ENCODE assay signal across 26 cellular contexts in the genomic region with DNA sequence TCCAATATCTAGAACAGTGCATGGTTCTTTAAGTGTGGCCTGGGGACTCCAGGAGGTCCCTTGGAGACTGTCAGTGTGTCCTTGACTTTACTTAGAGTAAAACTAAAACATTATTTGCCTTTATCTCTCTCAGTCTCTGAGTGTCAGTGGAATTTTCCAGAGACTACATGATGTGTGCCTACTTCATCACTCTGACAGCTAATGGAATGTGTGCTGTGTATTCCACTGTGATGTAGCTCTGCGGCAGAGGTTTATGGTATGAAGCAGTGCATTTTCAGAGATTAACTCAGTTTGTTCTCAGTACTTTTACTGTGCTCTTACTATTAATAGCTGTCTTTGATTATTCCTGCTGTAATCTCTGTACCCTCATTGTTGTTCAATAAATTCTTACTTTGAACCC.
DNase-seq lines count a peak whose midpoint lies in the region; ATAC-seq and TF ChIP-seq lines count a peak whose summit lies in the region.
"Had no signal": no experiment of that assay in that cellular context is flagged by ENCODE, and none has a peak within 500 bp of the region (broad histone marks: within the 10 kb centered on the region; RNA-seq: fewer than 3 reads in every experiment).

No MANE protein-coding gene starts in this region.

- no peak overlapping the region for H2AFZ ChIP-seq in hepatocyte
- H2AFZ ChIP-seq: PC-9 had no signal

- no peaks in the 10 kb centered on the region for H3K36me3 ChIP-seq in right atrium auricular region
- no peaks in the 10 kb centered on the region for H3K36me3 ChIP-seq in brain microvascular endothelial cell (replicated peaks)
- no peaks in the 10 kb centered on the region for H3K36me3 ChIP-seq in hepatocyte (replicated peaks; ENCODE audit: insufficient read depth, low read depth)
- H3K36me3 ChIP-seq: BE2C, prostate gland, SJSA1 had no signal

- no peaks in the 10 kb centered on the region for H3K9me3 Mint-ChIP-seq in type B pancreatic cell
- H3K9me3 Mint-ChIP-seq: activated CD4-positive, alpha-beta T cell treated with anti-CD3 and anti-CD28 coated beads, Interleukin-2, amount 10 ng/mL, durations not matched to agents 7 days and 5 days; activated naive CD8-positive, alpha-beta T cell treated with anti-CD3 and anti-CD28 coated beads for 36 hours; activated T-helper 17 cell treated with anti-CD3 and anti-CD28 coated beads, Interleukin-2, amount 50 U/mL, for 72 hours; memory B cell; naive thymus-derived CD8-positive, alpha-beta T cell had no signal

- no peaks in the 10 kb centered on the region for H3K9me2 ChIP-seq in hepatocyte (replicated peaks; ENCODE audit: insufficient read depth)

- H3K9me3 ChIP-seq in right atrium auricular region: no peaks in the 10 kb centered on the region
- no peaks in the 10 kb centered on the region for H3K9me3 ChIP-seq in hepatocyte (ENCODE audit: low read depth)
- H3K9me3 ChIP-seq: BE2C, prostate gland, SJSA1, stomach, upper lobe of left lung had no signal

- H3K36me3 Mint-ChIP-seq in type B pancreatic cell: peaks cover 7% of the 10 kb centered on the region

- peak; percentile 57 for ATAC-seq in Right ventricle myocardium inferior
- ATAC-seq in GM18517 (IDR thresholded peaks at IDR 0.05; ENCODE audit: unreplicated experiment): no peak
- ATAC-seq: activated T-helper 17 cell treated with anti-CD3 and anti-CD28 coated beads, Interleukin-2, amount 50 U/mL, for 72 hours; naive thymus-derived CD8-positive, alpha-beta T cell; T-helper 17 cell had no signal

- no peak overlapping the region for H3K4me3 Mint-ChIP-seq in type B pancreatic cell
- H3K4me3 Mint-ChIP-seq: activated CD4-positive, alpha-beta T cell treated with anti-CD3 and anti-CD28 coated beads, Interleukin-2, amount 10 ng/mL, durations not matched to agents 7 days and 5 days; activated naive CD8-positive, alpha-beta T cell treated with anti-CD3 and anti-CD28 coated beads for 36 hours; activated T-helper 17 cell treated with anti-CD3 and anti-CD28 coated beads, Interleukin-2, amount 50 U/mL, for 72 hours; memory B cell; naive thymus-derived CD8-positive, alpha-beta T cell; T-helper 17 cell had no signal

- no peak for DNase-seq in Right ventricle myocardium inferior (ENCODE audit: missing footprints)
- no peak for DNase-seq in right atrium auricular region (ENCODE audit: low spot score)
- DNase-seq in brain microvascular endothelial cell: peak; percentile 58
- peak; percentile 77 for DNase-seq in hepatocyte (ENCODE audit: low spot score)
- no peak for DNase-seq in type B pancreatic cell (ENCODE audit: extremely low spot score, unreplicated experiment)
- DNase-seq in ureter (ENCODE audit: low spot score): no peak
- DNase-seq in G401 (ENCODE audit: low spot score): no peak
- DNase-seq: activated CD4-positive, alpha-beta T cell treated with anti-CD3 and anti-CD28 coated beads, Interleukin-2, amount 10 ng/mL, durations not matched to agents 7 days and 5 days; activated naive CD8-positive, alpha-beta T cell treated with anti-CD3 and anti-CD28 coated beads for 36 hours; dorsolateral prefrontal cortex; naive thymus-derived CD8-positive, alpha-beta T cell; NCI-H1092; NCI-H1930; NCI-H2227 treated with DMSO at 0.1 percent for 48 hours; PC-9; stimulated activated CD4-positive, alpha-beta T cell treated with anti-CD3 and anti-CD28 coated beads, Interleukin-4, amount 100 ng/mL, for 4 hours; stomach; T-helper 17 cell; upper lobe of left lung had no signal

- peak overlapping the region; percentile 27 for H3K4me2 ChIP-seq in hepatocyte
- H3K4me2 ChIP-seq: PC-9 had no signal

- 25% methylated on average over 1 of the region's 1 CpG for WGBS in hepatocyte (ENCODE audit: low lambda C conversion rate, missing lambda C conversion rate)

- no peaks in the 10 kb centered on the region for H3K4me1 ChIP-seq in right atrium auricular region
- H3K4me1 ChIP-seq in hepatocyte (ENCODE audit: insufficient read depth): peaks cover 34% of the 10 kb centered on the region
- H3K4me1 ChIP-seq: prostate gland, SJSA1, stomach, upper lobe of left lung had no signal

- TF ChIP-seq CTCF in right atrium auricular region (IDR thresholded peaks at IDR 0.05): no peak
- no peak for TF ChIP-seq CTCF in brain microvascular endothelial cell (IDR thresholded peaks at IDR 0.05; ENCODE audit: low read depth, low read length, missing control alignments)
- TF ChIP-seq CTCF in hepatocyte (IDR thresholded peaks at IDR 0.05; ENCODE audit: poor library complexity): no peak
- no peak for TF ChIP-seq CTCF in type B pancreatic cell (conservative IDR thresholded peaks at IDR 0.05)

- peaks cover 11% of the 10 kb centered on the region for H3K4me1 Mint-ChIP-seq in type B pancreatic cell (ENCODE audit: unreplicated experiment)
- H3K4me1 Mint-ChIP-seq: activated CD4-positive, alpha-beta T cell treated with anti-CD3 and anti-CD28 coated beads, Interleukin-2, amount 10 ng/mL, durations not matched to agents 7 days and 5 days; memory B cell had no signal

- intact Hi-C loops in Right ventricle myocardium inferior (cut with DNase I): no loop called here

- peak overlapping the region; percentile 14 for H3K27ac Mint-ChIP-seq in type B pancreatic cell
- H3K27ac Mint-ChIP-seq: activated CD4-positive, alpha-beta T cell treated with anti-CD3 and anti-CD28 coated beads, Interleukin-2, amount 10 ng/mL, durations not matched to agents 7 days and 5 days; activated naive CD8-positive, alpha-beta T cell treated with anti-CD3 and anti-CD28 coated beads for 36 hours; activated T-helper 17 cell treated with anti-CD3 and anti-CD28 coated beads, Interleukin-2, amount 50 U/mL, for 72 hours; T-helper 17 cell had no signal

- no peaks in the 10 kb centered on the region for H4K20me1 ChIP-seq in hepatocyte (ENCODE audit: insufficient read depth, poor library complexity, severe bottlenecking)

- no peaks in the 10 kb centered on the region for H3K79me2 ChIP-seq in hepatocyte

- H3K27me3 ChIP-seq in right atrium auricular region (no peaks in the 10 kb centered on the region), brain microvascular endothelial cell (replicated peaks) (no peaks in the 10 kb centered on the region), hepatocyte (no peaks in the 10 kb centered on the region)
- H3K27me3 ChIP-seq: BE2C, dorsolateral prefrontal cortex, SJSA1, stomach, upper lobe of left lung had no signal

- no peak overlapping the region for H3K4me3 ChIP-seq in right atrium auricular region
- no peak overlapping the region for H3K4me3 ChIP-seq in brain microvascular endothelial cell (ENCODE audit: low read depth, low read length)
- no peak overlapping the region for H3K4me3 ChIP-seq in hepatocyte
- H3K4me3 ChIP-seq: dorsolateral prefrontal cortex, PC-9, prostate gland, SJSA1, stomach, upper lobe of left lung had no signal

- H3K27ac ChIP-seq in right atrium auricular region (peak overlapping the region in 1 of 2 donors; percentile 3), brain microvascular endothelial cell (peak overlapping the region; percentile 32), hepatocyte (peak overlapping the region; percentile 86)
- H3K27ac ChIP-seq: 22Rv1, dorsolateral prefrontal cortex, PC-9, prostate gland, SJSA1, stomach, upper lobe of left lung had no signal

- in situ Hi-C loops in brain microvascular endothelial cell (cut with HindIII; ENCODE audit: low pct_ligation_motif_present, low sequenced_read_pairs): no loop called here
- in situ Hi-C loops in G401 (cut with HindIII; ENCODE audit: low sequenced_read_pairs): no loop called here

- no peaks in the 10 kb centered on the region for H3K27me3 Mint-ChIP-seq in type B pancreatic cell
- H3K27me3 Mint-ChIP-seq: activated CD4-positive, alpha-beta T cell treated with anti-CD3 and anti-CD28 coated beads, Interleukin-2, amount 10 ng/mL, durations not matched to agents 7 days and 5 days; activated naive CD8-positive, alpha-beta T cell treated with anti-CD3 and anti-CD28 coated beads for 36 hours; activated T-helper 17 cell treated with anti-CD3 and anti-CD28 coated beads, Interleukin-2, amount 50 U/mL, for 72 hours; memory B cell; naive thymus-derived CD8-positive, alpha-beta T cell; T-helper 17 cell had no signal

Comparison
In these comparisons a context has a peak if more than half of its experiments do, and no peak if none do; other contexts are left out.
1. DNase-seq: peak in brain microvascular endothelial cell (single experiment) and hepatocyte (single experiment); none in Right ventricle myocardium inferior (single experiment), right atrium auricular region (single experiment), type B pancreatic cell (single experiment), ureter (single experiment) and G401 (single experiment).